ENCODE assay signal across 8 cellular contexts in the genomic region with DNA sequence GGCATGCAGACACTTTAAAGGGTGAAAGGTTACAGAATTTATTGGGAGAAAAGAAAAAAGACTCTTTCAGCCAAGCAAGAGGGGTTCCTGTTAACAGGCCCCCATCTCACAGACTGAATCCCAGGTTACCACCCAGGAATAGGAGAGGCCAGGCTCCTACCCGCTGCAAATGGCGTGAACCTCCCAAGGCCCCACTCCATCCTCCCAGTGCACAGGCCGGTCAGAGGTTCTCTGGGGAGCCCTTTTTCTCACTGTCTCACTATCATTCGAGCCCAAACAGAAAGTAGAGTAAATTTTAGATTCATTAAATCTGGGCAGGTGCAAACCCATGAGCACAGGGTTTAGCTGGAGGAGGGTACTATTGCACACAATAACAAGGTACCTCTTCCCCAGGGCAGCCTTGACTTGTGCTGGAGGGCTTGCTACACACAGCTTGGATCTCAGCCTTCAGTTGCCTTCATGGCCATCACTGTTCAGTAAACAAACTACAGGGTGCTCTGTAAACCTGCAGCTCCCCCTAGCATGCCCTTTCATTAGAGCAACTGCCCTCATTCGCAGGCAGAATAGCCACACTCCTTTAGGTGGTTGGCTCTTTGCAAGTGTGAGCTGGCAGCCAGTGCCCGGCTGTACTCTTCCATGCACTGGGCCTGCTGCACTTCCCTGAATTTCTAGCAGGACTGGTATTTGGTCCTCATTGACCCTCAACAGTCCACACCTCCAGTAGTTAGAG. TPM values are rescaled to one million over a fixed set of nuclear protein-coding genes. Genes with fewer than 3 reads are reported as not detected.
DNase-seq lines count a peak whose midpoint lies in the region; ATAC-seq and TF ChIP-seq lines count a peak whose summit lies in the region.

No MANE protein-coding gene starts in this region.

- CTCF ChIA-PET in OCI-LY7 (lab: Charles Lee; ENCODE audit: unreplicated experiment): interaction anchor here (0.8 to 1.3 kb wide), 2 partner anchors 13 to 83 kb away, joined by 3 to 4 read pairs; no protein-coding TSS in a partner anchor
- CTCF ChIA-PET in activated CD4-positive, alpha-beta memory T cell treated with anti-CD3 and anti-CD28 coated beads, Interleukin-2, amount 10 ng/mL, durations not matched to agents 7 days and 5 days (lab: Charles Lee): interaction anchor here (1.1 to 1.7 kb wide), 5 partner anchors 73 to 235 kb away, joined by 3 to 9 read pairs (median 5); no protein-coding TSS in a partner anchor

- intact Hi-C loops in OCI-LY7 (cut with micrococcal nuclease; ENCODE audit: unreplicated experiment): loop anchor here (1.0 kb wide), 2 partner anchors 84 to 235 kb away; no protein-coding TSS in a partner anchor

- H2AFZ ChIP-seq in DND-41 (ENCODE audit: low read depth, low read length): 0 out of 2 replicates have a peak overlapping the region, but pooled peaks have one; percentile 4
- peak overlapping the region; percentile 88 for H2AFZ ChIP-seq in OCI-LY7 (ENCODE audit: low read length)

- H3K9me2 ChIP-seq in OCI-LY7 (ENCODE audit: insufficient read depth, low read length): no peaks in the 10 kb centered on the region

- POLR2A ChIA-PET in OCI-LY7 (lab: Charles Lee): interaction anchor here (0.8 to 1.7 kb wide), 6 partner anchors 9 to 108 kb away, joined by 3 to 5 read pairs (median 4); no protein-coding TSS in a partner anchor
- POLR2A ChIA-PET in activated CD4-positive, alpha-beta memory T cell treated with anti-CD3 and anti-CD28 coated beads, Interleukin-2, amount 10 ng/mL, durations not matched to agents 7 days and 5 days (lab: Charles Lee): no interaction called here

- H4K20me1 ChIP-seq in DND-41 (ENCODE audit: insufficient read depth, low read length) (no peaks in the 10 kb centered on the region), OCI-LY7 (ENCODE audit: insufficient read depth, low read length) (no peaks in the 10 kb centered on the region)

- peaks cover 16% of the 10 kb centered on the region for H3K9me3 Mint-ChIP-seq in nephron progenitor cell
- no peaks in the 10 kb centered on the region for H3K9me3 Mint-ChIP-seq in activated CD4-positive, alpha-beta memory T cell treated with anti-CD3 and anti-CD28 coated beads, Interleukin-2, amount 10 ng/mL, durations not matched to agents 7 days and 5 days

- no peaks in the 10 kb centered on the region for H3K27me3 ChIP-seq in DND-41 (ENCODE audit: insufficient read depth, low read length, poor library complexity)

- no peak overlapping the region for H3K9ac ChIP-seq in DND-41 (ENCODE audit: low read depth, low read length)

- H3K4me3 Mint-ChIP-seq in nephron progenitor cell: no peak overlapping the region
- no peak overlapping the region for H3K4me3 Mint-ChIP-seq in activated CD4-positive, alpha-beta memory T cell treated with anti-CD3 and anti-CD28 coated beads, Interleukin-2, amount 10 ng/mL, durations not matched to agents 7 days and 5 days

- H3K27me3 Mint-ChIP-seq in nephron progenitor cell (ENCODE audit: low read depth, poor library complexity): no peaks in the 10 kb centered on the region
- H3K27me3 Mint-ChIP-seq in activated CD4-positive, alpha-beta memory T cell treated with anti-CD3 and anti-CD28 coated beads, Interleukin-2, amount 10 ng/mL, durations not matched to agents 7 days and 5 days: no peaks in the 10 kb centered on the region

- H3K4me3 ChIP-seq in DND-41 (ENCODE audit: low read depth in 1 of 2, low read length in 2 of 2) (no peak overlapping the region), OCI-LY7 (ENCODE audit: low read depth, low read length, poor library complexity, severe bottlenecking) (no peak overlapping the region)

- H3K4me1 Mint-ChIP-seq in nephron progenitor cell: peaks cover 16% of the 10 kb centered on the region
- H3K4me1 Mint-ChIP-seq in activated CD4-positive, alpha-beta memory T cell treated with anti-CD3 and anti-CD28 coated beads, Interleukin-2, amount 10 ng/mL, durations not matched to agents 7 days and 5 days: peaks cover 9% of the 10 kb centered on the region

- H3K36me3 ChIP-seq in DND-41 (ENCODE audit: insufficient read depth, low read length): no peaks in the 10 kb centered on the region
- no peaks in the 10 kb centered on the region for H3K36me3 ChIP-seq in OCI-LY7 (ENCODE audit: insufficient read depth, low read length)

- no peak overlapping the region for H3K27ac ChIP-seq in DND-41 (ENCODE audit: low read length)
- H3K27ac ChIP-seq in OCI-LY7 (ENCODE audit: low read depth, low read length, poor library complexity, severe bottlenecking): no peak overlapping the region

- DNase-seq in DND-41 (peak; percentile 10), OCI-LY7 (ENCODE audit: low spot score) (peak; percentile 78), erythroblast (lab: John Stamatoyannopoulos, UW) (peak; percentile 82 to 86), nephron progenitor cell (no peak)
- no peak for DNase-seq in activated CD4-positive, alpha-beta memory T cell treated with anti-CD3 and anti-CD28 coated beads, Interleukin-2, amount 10 ng/mL, durations not matched to agents 7 days and 5 days
- DNase-seq in activated effector memory CD4-positive, alpha-beta T cell treated with anti-CD3 and anti-CD28 coated beads, Interleukin-2, amount 50 U/mL, for 16 hours: no peak

- H3K4me2 ChIP-seq in DND-41 (ENCODE audit: insufficient read depth, low read length) (no peak overlapping the region), OCI-LY7 (ENCODE audit: low read length) (peak overlapping the region; percentile 33)

- H3K4me1 ChIP-seq in DND-41 (ENCODE audit: insufficient read depth, low read length) (peaks cover 7% of the 10 kb centered on the region), OCI-LY7 (ENCODE audit: insufficient read depth, low read length, poor library complexity, severe bottlenecking) (peaks cover 21% of the 10 kb centered on the region)

- no TSS peak for BruUV-seq in OCI-LY7 (replicated peaks; lab: Mats Ljungman, UMichigan)

- H3K9me3 ChIP-seq in DND-41 (ENCODE audit: insufficient read depth, low read length, severe bottlenecking) (no peaks in the 10 kb centered on the region), OCI-LY7 (ENCODE audit: low read length) (no peaks in the 10 kb centered on the region)

- no peak overlapping the region for H3K27ac Mint-ChIP-seq in nephron progenitor cell
- H3K27ac Mint-ChIP-seq in activated CD4-positive, alpha-beta memory T cell treated with anti-CD3 and anti-CD28 coated beads, Interleukin-2, amount 10 ng/mL, durations not matched to agents 7 days and 5 days: no peak overlapping the region

- ATAC-seq in DND-41 (ENCODE audit: insufficient read depth, low read depth): peak; percentile 37; the same call in 1 of the 3 replicates
- peak; percentile 48 for ATAC-seq in GM19467 (IDR thresholded peaks at IDR 0.05; ENCODE audit: unreplicated experiment)
- ATAC-seq in HG03521 (IDR thresholded peaks at IDR 0.05; ENCODE audit: unreplicated experiment): peak; percentile 47

- H3K36me3 Mint-ChIP-seq in nephron progenitor cell (ENCODE audit: low read depth): no peaks in the 10 kb centered on the region
- H3K36me3 Mint-ChIP-seq in activated CD4-positive, alpha-beta memory T cell treated with anti-CD3 and anti-CD28 coated beads, Interleukin-2, amount 10 ng/mL, durations not matched to agents 7 days and 5 days (ENCODE audit: low read depth): no peaks in the 10 kb centered on the region

- TF ChIP-seq CTCF in DND-41 (IDR thresholded peaks at IDR 0.05; ENCODE audit: borderline replicate concordance, extremely low read depth, low read length, poor library complexity, severe bottlenecking): peak; percentile 39
- peak; percentile 79 for TF ChIP-seq CTCF in OCI-LY7 (conservative IDR thresholded peaks at IDR 0.05; ENCODE audit: low read length)
- peak; percentile 28 for TF ChIP-seq CTCF in nephron progenitor cell (IDR thresholded peaks at IDR 0.05)

- no peak for TF ChIP-seq POLR2A in erythroblast (IDR thresholded peaks at IDR 0.05; ENCODE audit: low read length)

- no peaks in the 10 kb centered on the region for H3K79me2 ChIP-seq in DND-41 (ENCODE audit: insufficient read depth, low read length)
- no peaks in the 10 kb centered on the region for H3K79me2 ChIP-seq in OCI-LY7 (ENCODE audit: insufficient read depth, low read depth, low read length)

RNA-seq across cellular contexts. Expression of a gene that starts 7.3 kb away (rescaled TPM):
- 20.8 and 27.3 TPM in 2 replicates for total RNA-seq in OCI-LY7 (2014; rRNA removed; shearing (Covaris generic))
- total RNA-seq in OCI-LY7 (2022): 80.6 and 88.7 TPM in 2 replicates
- total RNA-seq in activated CD4-positive, alpha-beta memory T cell treated with anti-CD3 and anti-CD28 coated beads, Interleukin-2, amount 10 ng/mL, durations not matched to agents 7 days and 5 days: 10 to 100 TPM in 1 of 2 experiments, 1 to 10 TPM in 1; 9.5 to 10.9 TPM

RNA-seq across cellular contexts. Expression of a gene that starts 38.0 kb away (rescaled TPM):
- total RNA-seq in OCI-LY7 (2014; rRNA removed; shearing (Covaris generic)): not detected in 2 replicates
- not detected in 2 replicates for total RNA-seq in OCI-LY7 (2022)
- total RNA-seq in activated CD4-positive, alpha-beta memory T cell treated with anti-CD3 and anti-CD28 coated beads, Interleukin-2, amount 10 ng/mL, durations not matched to agents 7 days and 5 days: not detected

Comparison
In these comparisons a context has a peak if more than half of its experiments do, and no peak if none do; other contexts are left out.
1. DNase-seq: peak in DND-41 (single experiment), OCI-LY7 (single experiment) and erythroblast (2 of 2); none in nephron progenitor cell (single experiment), activated CD4-positive, alpha-beta memory T cell treated with anti-CD3 and anti-CD28 coated beads, Interleukin-2, amount 10 ng/mL, durations not matched to agents 7 days and 5 days (single experiment) and activated effector memory CD4-positive, alpha-beta T cell treated with anti-CD3 and anti-CD28 coated beads, Interleukin-2, amount 50 U/mL, for 16 hours (single experiment).
2. CTCF ChIP-seq: peak in every context shown above with its lines; median percentile 79 in OCI-LY7; 39 in DND-41; 28 in nephron progenitor cell.
3. Peak in every context shown above with its lines, with median percentiles within 50 percentile points of each other: ATAC-seq.